ENCODE assay signal across 1 cellular context in genomic region chr9:99184073-99184426, GRCh38.
TF ChIP-seq lines count a peak whose summit lies in the region.

No MANE protein-coding gene starts in this region.

TF ChIP-seq in GM23338, 12 proteins besides CTCF, POLR2A, EP300 and RAD21 (continued from another document):
- no peak for TF ChIP-seq ZNF462 (CRISPR knock-in tag; IDR thresholded peaks at IDR 0.05)
- TF ChIP-seq ZNF331 (CRISPR knock-in tag; IDR thresholded peaks at IDR 0.05; ENCODE audit: low read depth): no peak
TF ChIP-seq in GM23338: peak in this region for 0.
